In the genomic region with DNA sequence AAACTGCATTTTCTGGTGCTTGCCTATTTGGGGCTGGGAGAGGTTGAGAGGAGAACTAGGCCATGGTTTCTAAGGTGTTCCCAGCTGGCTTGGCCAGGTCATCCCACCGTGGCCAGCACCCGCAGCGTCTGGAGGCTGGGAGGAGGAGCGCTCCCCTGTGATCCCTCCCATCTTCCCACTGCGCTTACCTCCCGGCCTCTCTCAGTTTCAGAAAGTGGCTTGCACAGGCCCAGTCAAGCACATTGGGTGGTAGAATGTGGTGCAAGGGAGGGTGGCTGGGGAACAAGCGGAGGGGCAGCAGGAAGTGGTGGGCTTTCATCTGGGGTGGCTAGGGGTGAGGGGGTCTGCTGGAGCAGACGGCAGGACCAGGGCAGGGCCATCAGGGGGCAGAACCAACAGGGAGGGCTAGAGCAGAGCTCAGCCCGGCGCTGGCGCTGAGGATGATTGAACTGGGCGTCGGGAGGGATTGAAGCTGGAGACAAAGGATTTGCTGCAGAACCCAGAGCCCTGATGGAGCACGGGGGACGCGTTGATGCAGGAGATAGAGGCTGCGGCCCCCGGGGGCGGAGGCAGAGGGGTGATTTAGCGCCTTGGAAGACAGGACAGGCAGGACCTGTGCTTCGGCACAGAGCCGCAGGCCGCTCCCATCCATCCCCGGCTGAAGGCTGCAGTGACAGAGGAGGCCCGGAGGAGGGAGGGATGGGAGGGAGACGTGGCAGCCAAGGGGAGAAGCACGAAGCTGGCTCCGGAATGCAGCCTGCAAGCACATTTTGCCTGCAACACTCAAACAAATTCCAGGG, we compare ENCODE assay signal across 1 cellular context.
TF ChIP-seq lines count a peak whose summit lies in the region.

No MANE protein-coding gene starts in this region.

TF ChIP-seq in H1, 55 proteins besides CTCF, POLR2A, EP300 and RAD21 (continued from another document):
- TF ChIP-seq, protein P1, sequence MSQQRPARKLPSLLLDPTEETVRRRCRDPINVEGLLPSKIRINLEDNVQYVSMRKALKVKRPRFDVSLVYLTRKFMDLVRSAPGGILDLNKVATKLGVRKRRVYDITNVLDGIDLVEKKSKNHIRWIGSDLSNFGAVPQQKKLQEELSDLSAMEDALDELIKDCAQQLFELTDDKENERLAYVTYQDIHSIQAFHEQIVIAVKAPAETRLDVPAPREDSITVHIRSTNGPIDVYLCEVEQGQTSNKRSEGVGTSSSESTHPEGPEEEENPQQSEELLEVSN (IDR thresholded peaks at IDR 0.05): peak; percentile 34; the same call in 1 of the 2 replicates
- TF ChIP-seq TEAD4 (IDR thresholded peaks at IDR 0.05; ENCODE audit: low read depth, low read length): peak; percentile 74
TF ChIP-seq in H1: peak in this region for 2.
